Comparison of ENCODE assay signal across 9 cellular contexts in the genomic region with DNA sequence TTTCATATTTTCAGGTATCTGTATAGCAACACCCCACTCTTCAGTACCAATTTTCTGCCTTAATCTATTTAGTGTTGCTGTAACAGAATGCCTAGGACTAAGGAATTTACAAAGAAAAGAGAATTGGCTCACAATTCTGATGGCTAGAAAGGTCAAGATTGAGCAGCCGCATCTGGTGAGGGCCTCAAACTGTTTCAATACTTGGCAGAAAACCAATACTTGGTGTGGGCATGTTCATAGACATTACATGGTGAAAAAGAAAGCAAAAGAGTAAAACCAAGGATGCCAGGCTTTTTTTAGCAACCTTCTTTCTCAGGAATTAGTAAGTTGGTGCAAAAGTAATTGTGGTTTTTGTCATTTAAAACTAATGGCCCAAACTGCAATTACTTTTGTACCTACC.
"Had no signal": no experiment of that assay in that cellular context is flagged by ENCODE, and none has a peak within 500 bp of the region (broad histone marks: within the 10 kb centered on the region; RNA-seq: fewer than 3 reads in every experiment).

No MANE protein-coding gene starts in this region.

- H3K4me1 ChIP-seq: HAP-1 had no signal

- H3K4me3 ChIP-seq: GM23248, GM23338, HAP-1 had no signal

- DNase-seq: GM23248, GOT3, H7, H9, HCEC 1CT, HFFc6 had no signal

- H3K27ac ChIP-seq: GM23248 had no signal

- ATAC-seq: GM23338, HCT116 had no signal

- H3K9me3 ChIP-seq: HAP-1 had no signal

- H2AFZ ChIP-seq: GM23248, GM23338 had no signal

- H3K27ac Mint-ChIP-seq: GM23338, HFFc6 had no signal

- H3K9ac ChIP-seq: GM23248 had no signal

- H3K36me3 ChIP-seq: HAP-1 had no signal

- H3K4me3 Mint-ChIP-seq: GM23338, H9, HFFc6 had no signal
